In the genomic region with DNA sequence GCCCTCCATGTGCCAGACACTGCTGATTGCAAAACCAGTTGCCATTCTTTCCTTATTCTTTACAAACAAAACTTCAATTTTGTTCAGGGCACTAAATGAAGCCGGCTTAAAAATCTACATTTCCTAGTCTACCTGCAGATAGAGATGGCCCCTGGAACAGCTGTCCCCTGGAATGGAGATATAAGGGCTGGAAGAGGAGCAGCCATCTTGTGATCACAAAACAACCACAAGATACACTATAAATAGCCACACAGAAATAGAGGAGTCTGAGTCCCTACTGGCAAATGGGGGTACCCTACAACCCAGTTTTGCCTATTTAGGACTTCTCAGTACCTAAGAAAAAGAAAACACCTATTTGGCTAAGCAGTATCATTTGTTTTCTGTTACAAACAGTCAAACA, we compare ENCODE assay signal across 1 cellular context.
TF ChIP-seq lines count a peak whose summit lies in the region.

No MANE protein-coding gene starts in this region.

TF ChIP-seq in GM12878, 131 proteins besides CTCF, POLR2A, EP300 and RAD21 (continued from another document):
- TF ChIP-seq, protein P1, sequence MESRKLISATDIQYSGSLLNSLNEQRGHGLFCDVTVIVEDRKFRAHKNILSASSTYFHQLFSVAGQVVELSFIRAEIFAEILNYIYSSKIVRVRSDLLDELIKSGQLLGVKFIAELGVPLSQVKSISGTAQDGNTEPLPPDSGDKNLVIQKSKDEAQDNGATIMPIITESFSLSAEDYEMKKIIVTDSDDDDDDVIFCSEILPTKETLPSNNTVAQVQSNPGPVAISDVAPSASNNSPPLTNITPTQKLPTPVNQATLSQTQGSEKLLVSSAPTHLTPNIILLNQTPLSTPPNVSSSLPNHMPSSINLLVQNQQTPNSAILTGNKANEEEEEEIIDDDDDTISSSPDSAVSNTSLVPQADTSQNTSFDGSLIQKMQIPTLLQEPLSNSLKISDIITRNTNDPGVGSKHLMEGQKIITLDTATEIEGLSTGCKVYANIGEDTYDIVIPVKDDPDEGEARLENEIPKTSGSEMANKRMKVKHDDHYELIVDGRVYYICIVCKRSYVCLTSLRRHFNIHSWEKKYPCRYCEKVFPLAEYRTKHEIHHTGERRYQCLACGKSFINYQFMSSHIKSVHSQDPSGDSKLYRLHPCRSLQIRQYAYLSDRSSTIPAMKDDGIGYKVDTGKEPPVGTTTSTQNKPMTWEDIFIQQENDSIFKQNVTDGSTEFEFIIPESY (IDR thresholded peaks at IDR 0.05): no peak
- TF ChIP-seq FOXM1 (IDR thresholded peaks at IDR 0.05; ENCODE audit: low read depth, low read length) (0 out of 2 replicates have a peak, but pooled peaks have one; percentile 23), ATF7 (IDR thresholded peaks at IDR 0.05; ENCODE audit: low read depth) (no peak), MEF2B (IDR thresholded peaks at IDR 0.05; ENCODE audit: partially characterized antibody, poor library complexity, severe bottlenecking) (peak; percentile 61)
- TF ChIP-seq, protein P2, sequence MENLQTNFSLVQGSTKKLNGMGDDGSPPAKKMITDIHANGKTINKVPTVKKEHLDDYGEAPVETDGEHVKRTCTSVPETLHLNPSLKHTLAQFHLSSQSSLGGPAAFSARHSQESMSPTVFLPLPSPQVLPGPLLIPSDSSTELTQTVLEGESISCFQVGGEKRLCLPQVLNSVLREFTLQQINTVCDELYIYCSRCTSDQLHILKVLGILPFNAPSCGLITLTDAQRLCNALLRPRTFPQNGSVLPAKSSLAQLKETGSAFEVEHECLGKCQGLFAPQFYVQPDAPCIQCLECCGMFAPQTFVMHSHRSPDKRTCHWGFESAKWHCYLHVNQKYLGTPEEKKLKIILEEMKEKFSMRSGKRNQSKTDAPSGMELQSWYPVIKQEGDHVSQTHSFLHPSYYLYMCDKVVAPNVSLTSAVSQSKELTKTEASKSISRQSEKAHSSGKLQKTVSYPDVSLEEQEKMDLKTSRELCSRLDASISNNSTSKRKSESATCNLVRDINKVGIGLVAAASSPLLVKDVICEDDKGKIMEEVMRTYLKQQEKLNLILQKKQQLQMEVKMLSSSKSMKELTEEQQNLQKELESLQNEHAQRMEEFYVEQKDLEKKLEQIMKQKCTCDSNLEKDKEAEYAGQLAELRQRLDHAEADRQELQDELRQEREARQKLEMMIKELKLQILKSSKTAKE (IDR thresholded peaks at IDR 0.05; ENCODE audit: low read depth, poor library complexity, severe bottlenecking): no peak
